18 cellular contexts compared by ENCODE assay signal in genomic region chr6:119960065-119960464, GRCh38.
"Had no signal": no experiment of that assay in that cellular context is flagged by ENCODE, and none has a peak within 500 bp of the region (broad histone marks: within the 10 kb centered on the region; RNA-seq: fewer than 3 reads in every experiment).

No MANE protein-coding gene starts in this region.

- H3K4me1 ChIP-seq: heart right ventricle, stomach, transverse colon had no signal

- H3K36me3 ChIP-seq: heart right ventricle, neural progenitor cell, ovary, stomach, thoracic aorta, transverse colon had no signal

- H3K4me2 ChIP-seq: neural progenitor cell had no signal

- H3K4me3 ChIP-seq: heart right ventricle, neural progenitor cell, ovary, stomach, thoracic aorta, transverse colon had no signal

- H3K27me3 ChIP-seq: heart right ventricle, neural progenitor cell, ovary, stomach, transverse colon had no signal

- H3K9me3 ChIP-seq: heart right ventricle, ovary, stomach, thoracic aorta, transverse colon had no signal

- H3K9ac ChIP-seq: neural progenitor cell had no signal

- H2AFZ ChIP-seq: neural progenitor cell had no signal

- ATAC-seq: esophagus mucosa, heart right ventricle, natural killer cell, right cardiac atrium had no signal

- H3K27ac ChIP-seq: heart right ventricle, neural progenitor cell, ovary, stomach, thoracic aorta, transverse colon had no signal

- DNase-seq: effector memory CD4-positive, alpha-beta T cell; heart right ventricle; hypothalamus; kidney glomerular epithelial cell; mammary epithelial cell; natural killer cell; nucleus accumbens; ovary; right cardiac atrium; small intestine; stimulated activated CD4-positive, alpha-beta T cell treated with anti-CD3 and anti-CD28 coated beads, Interleukin-12 subunit alpha, Interleukin-12 subunit beta, amount 100 ng/mL, for 4 hours; stimulated activated naive CD4-positive, alpha-beta T cell; stomach; substantia nigra; transverse colon had no signal
